Comparison of ENCODE assay signal across 33 cellular contexts in genomic region chrX:27439771-27440170, GRCh38. TPM values are rescaled to one million over a fixed set of nuclear protein-coding genes. Genes with fewer than 3 reads are reported as not detected.
"Had no signal": no experiment of that assay in that cellular context is flagged by ENCODE, and none has a peak within 500 bp of the region (broad histone marks: within the 10 kb centered on the region; RNA-seq: fewer than 3 reads in every experiment).

No MANE protein-coding gene starts in this region.

- ATAC-seq: left cardiac atrium; left lobe of liver; lower lobe of right lung; naive thymus-derived CD8-positive, alpha-beta T cell; pancreas; right lobe of liver; stimulated activated naive B cell treated with anti-CD40 and anti-IgM and Interleukin-4, amounts not matched to agents 10 μg/mL and 1 μg/mL and 100 μg/mL, for 72 hours; stimulated activated naive CD8-positive, alpha-beta T cell treated with anti-CD3 and anti-CD28 coated beads, Interleukin-15, Interleukin-2, amounts not matched to agents 100 U/mL and 50 U/mL, for 24 hours had no signal

- H3K27ac ChIP-seq: lower lobe of right lung, pancreas, prostate gland, right atrium auricular region, right lobe of liver, stomach, testis, thyroid gland, transverse colon, upper lobe of left lung had no signal

- H3K9me3 ChIP-seq: lower lobe of right lung, pancreas, prostate gland, right lobe of liver, testis, thyroid gland, transverse colon, upper lobe of left lung had no signal

- FAIRE-seq: keratinocyte, pancreas, urothelium cell line had no signal

- H3K79me2 ChIP-seq: hepatocyte had no signal

- H3K4me3 ChIP-seq: hepatocyte, lower lobe of right lung, pancreas, prostate gland, right atrium auricular region, right lobe of liver, smooth muscle cell, stomach, testis, thyroid gland, transverse colon, upper lobe of left lung had no signal

- H3K36me3 ChIP-seq: lower lobe of right lung, pancreas, prostate gland, right atrium auricular region, right lobe of liver, stomach, thyroid gland, transverse colon, upper lobe of left lung had no signal

- H2AFZ ChIP-seq: hepatocyte had no signal

- DNase-seq: kidney glomerular epithelial cell; left cardiac atrium; lower lobe of right lung; mammary epithelial cell; mesenchymal stem cell; naive thymus-derived CD8-positive, alpha-beta T cell; nucleus accumbens; pancreas; posterior cingulate gyrus; right lobe of liver; stimulated activated CD4-positive, alpha-beta T cell treated with anti-CD3 and anti-CD28 coated beads, Interleukin-1b, Interleukin-23, amount 100 ng/mL, for 48 hours; stimulated activated CD4-positive, alpha-beta T cell treated with anti-CD3 and anti-CD28 coated beads, Interleukin-2, amount 100 ng/mL, for 48 hours; stimulated activated CD4-positive, alpha-beta T cell treated with anti-CD3 and anti-CD28 coated beads, Interleukin-4, amount 100 ng/mL, for 4 hours; stimulated activated CD8-positive, alpha-beta memory T cell treated with anti-CD3 and anti-CD28 coated beads, Interleukin-4, amount 100 ng/mL, for 48 hours; stimulated activated naive B cell treated with anti-CD40 and anti-IgM and Interleukin-4, amounts not matched to agents 10 μg/mL and 1 μg/mL and 100 μg/mL, for 72 hours; stimulated activated naive CD8-positive, alpha-beta T cell treated with anti-CD3 and anti-CD28 coated beads, Interleukin-15, Interleukin-2, amounts not matched to agents 100 U/mL and 50 U/mL, for 24 hours; stomach; testis; thyroid gland; transverse colon; upper lobe of left lung had no signal

- H3K27me3 ChIP-seq: hepatocyte, pancreas, right lobe of liver, stomach, testis, thyroid gland, transverse colon, upper lobe of left lung had no signal

- H3K4me2 ChIP-seq: hepatocyte, smooth muscle cell had no signal

- H3K4me1 ChIP-seq: lower lobe of right lung, prostate gland, right atrium auricular region, right lobe of liver, stomach, testis, thyroid gland, transverse colon, upper lobe of left lung had no signal

RNA-seq across cellular contexts. Expression of gene PPP4R3C, which starts 23.4 kb away (rescaled TPM):
- total RNA-seq: hepatocyte; left cardiac atrium; left lobe of liver; liver; lower lobe of right lung; mammary epithelial cell; mucosa of gallbladder; naive thymus-derived CD8-positive, alpha-beta T cell; neural crest cell; osteoblast; pancreas; right atrium auricular region; right lobe of liver; skeletal muscle tissue; smooth muscle cell; stomach; thyroid gland; transverse colon; upper lobe of left lung had no signal
- polyA plus RNA-seq: hepatocyte; keratinocyte; liver; mammary epithelial cell; naive thymus-derived CD8-positive, alpha-beta T cell; pancreas; smooth muscle cell; stomach had no signal
